In the genomic region with DNA sequence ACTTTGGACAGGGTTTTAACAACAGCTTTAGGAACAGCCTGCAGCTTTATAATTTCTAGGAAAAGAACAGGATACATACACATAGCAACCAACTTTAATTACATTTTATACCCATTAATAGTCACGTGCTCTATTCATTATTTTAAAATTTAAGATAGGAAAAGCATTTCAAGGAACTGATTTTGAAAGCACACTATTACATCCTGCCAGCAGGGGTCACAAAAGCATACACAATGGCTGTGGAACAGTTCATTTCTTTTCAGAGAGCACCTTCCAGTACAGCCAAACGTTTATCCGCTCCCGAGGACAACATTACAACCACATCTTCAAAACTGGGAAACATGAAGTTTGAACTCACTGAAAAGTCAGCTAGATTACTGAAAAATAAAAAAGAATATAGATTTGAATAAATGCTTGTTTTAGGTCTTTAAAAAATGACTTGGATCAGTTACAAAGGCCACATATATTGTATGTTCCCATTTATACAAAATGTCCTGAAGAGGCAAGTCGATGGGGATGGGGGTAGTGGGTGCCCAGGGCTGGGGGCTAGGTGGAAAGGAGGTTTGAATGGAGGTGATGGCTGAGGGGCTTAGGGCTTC, we compare ENCODE assay signal across 8 cellular contexts.
DNase-seq lines count a peak whose midpoint lies in the region; ATAC-seq, FAIRE-seq and TF ChIP-seq lines count a peak whose summit lies in the region.

No MANE protein-coding gene starts in this region.

- H4K20me1 ChIP-seq in GM23248 (ENCODE audit: insufficient read depth): no peaks in the 10 kb centered on the region
- H4K20me1 ChIP-seq in astrocyte (ENCODE audit: insufficient read depth, low read length): no peaks in the 10 kb centered on the region

- H2AFZ ChIP-seq in GM23248 (no peak overlapping the region), astrocyte (ENCODE audit: low read depth, low read length) (no peak overlapping the region)

- no peaks in the 10 kb centered on the region for H3F3A ChIP-seq in GM23248 (ENCODE audit: insufficient read depth)

- peak; percentile 80 for TF ChIP-seq CTCF in astrocyte (IDR thresholded peaks at IDR 0.05; ENCODE audit: insufficient read depth, low read depth, low read length)

- H3K9me3 Mint-ChIP-seq in CD4-positive, CD25-positive, alpha-beta regulatory T cell: peaks cover 0 to 1% (median 0%) of the 10 kb centered on the region in 7 donors
- no peaks in the 10 kb centered on the region for H3K9me3 Mint-ChIP-seq in astrocyte (ENCODE audit: unreplicated experiment)

- H3K4me1 Mint-ChIP-seq in CD4-positive, CD25-positive, alpha-beta regulatory T cell: peaks cover 0 to 3% (median 0%) of the 10 kb centered on the region in 4 donors
- no peaks in the 10 kb centered on the region for H3K4me1 Mint-ChIP-seq in astrocyte (ENCODE audit: low read depth, unreplicated experiment)

- no peak overlapping the region for H3K27ac ChIP-seq in CD4-positive, CD25-positive, alpha-beta regulatory T cell (ENCODE audit: insufficient read depth, low read length, poor library complexity, severe bottlenecking)
- H3K27ac ChIP-seq in GM23248: no peak overlapping the region
- H3K27ac ChIP-seq in astrocyte (ENCODE audit: low read depth, low read length): no peak overlapping the region

- H3K79me2 ChIP-seq in GM23248 (ENCODE audit: insufficient read depth): no peaks in the 10 kb centered on the region
- no peaks in the 10 kb centered on the region for H3K79me2 ChIP-seq in astrocyte (ENCODE audit: insufficient read depth, low read length)

- peaks cover 31% of the 10 kb centered on the region for H3K27me3 ChIP-seq in CD4-positive, CD25-positive, alpha-beta regulatory T cell (ENCODE audit: control insufficient read depth, insufficient read depth, low read length)
- H3K27me3 ChIP-seq in GM23248 (replicated peaks; ENCODE audit: insufficient read depth) (peaks cover 66% of the 10 kb centered on the region), NT2/D1 (ENCODE audit: insufficient read depth, insufficient read length) (no peaks in the 10 kb centered on the region), astrocyte (ENCODE audit: insufficient read depth, low read length) (peaks cover 39% of the 10 kb centered on the region)

- H3K36me3 ChIP-seq in CD4-positive, CD25-positive, alpha-beta regulatory T cell (ENCODE audit: control insufficient read depth, insufficient read depth, low read length): no peaks in the 10 kb centered on the region
- H3K36me3 ChIP-seq in GM23248 (ENCODE audit: low read depth) (no peaks in the 10 kb centered on the region), NT2/D1 (ENCODE audit: insufficient read depth, insufficient read length, low read length) (no peaks in the 10 kb centered on the region), astrocyte (ENCODE audit: insufficient read depth, low read length) (no peaks in the 10 kb centered on the region)

- peaks cover 3% of the 10 kb centered on the region for H3K4me1 ChIP-seq in CD4-positive, CD25-positive, alpha-beta regulatory T cell (ENCODE audit: control insufficient read depth, insufficient read depth, low read length, poor library complexity, severe bottlenecking)
- H3K4me1 ChIP-seq in GM23248 (ENCODE audit: insufficient read depth) (no peaks in the 10 kb centered on the region), NT2/D1 (ENCODE audit: insufficient read depth, insufficient read length) (peaks cover 4% of the 10 kb centered on the region), astrocyte (ENCODE audit: insufficient read depth, low read length) (no peaks in the 10 kb centered on the region)

- ATAC-seq in CD4-positive, CD25-positive, alpha-beta regulatory T cell (ENCODE audit: low read depth in 2 of 2): no peak
- ATAC-seq in GM21515 (IDR thresholded peaks at IDR 0.05; ENCODE audit: unreplicated experiment): no peak
- no peak for ATAC-seq in HG03095 (IDR thresholded peaks at IDR 0.05; ENCODE audit: unreplicated experiment)

- no peak overlapping the region for H3K4me2 ChIP-seq in GM23248 (ENCODE audit: unreplicated experiment)
- no peak overlapping the region for H3K4me2 ChIP-seq in astrocyte (ENCODE audit: low read length)

- peak; percentile 79 for FAIRE-seq in astrocyte (lab: Jason Lieb, UNC)

- H3K9me3 ChIP-seq in CD4-positive, CD25-positive, alpha-beta regulatory T cell (ENCODE audit: control insufficient read depth in 2 of 2, low read length in 2 of 2): no peaks in the 10 kb centered on the region
- H3K9me3 ChIP-seq in GM23248 (ENCODE audit: low read depth) (no peaks in the 10 kb centered on the region), NT2/D1 (ENCODE audit: insufficient read depth, low read length) (no peaks in the 10 kb centered on the region), astrocyte (ENCODE audit: insufficient read depth, low read depth, low read length) (no peaks in the 10 kb centered on the region)

- no peak overlapping the region for H3K4me3 Mint-ChIP-seq in CD4-positive, CD25-positive, alpha-beta regulatory T cell
- H3K4me3 Mint-ChIP-seq in astrocyte (ENCODE audit: unreplicated experiment): no peak overlapping the region

- WGBS in GM23248 (ENCODE audit: low coverage in 1 of 2, low lambda C conversion rate in 2 of 2, missing lambda C conversion rate in 2 of 2), 2 experiments: 4 to 6% methylated on average over 5 of the region's 5 CpGs

- H3K27ac Mint-ChIP-seq in CD4-positive, CD25-positive, alpha-beta regulatory T cell: no peak overlapping the region
- H3K27ac Mint-ChIP-seq in astrocyte (ENCODE audit: unreplicated experiment): no peak overlapping the region

- in situ Hi-C loops in GM23248 (cut with MboI): loop anchor here (10.0 kb wide), 1 partner anchor 607 kb away; no protein-coding TSS in a partner anchor

- H3K9ac ChIP-seq in GM23248 (no peak overlapping the region), NT2/D1 (ENCODE audit: insufficient read length, low read depth) (no peak overlapping the region), astrocyte (ENCODE audit: low read length) (no peak overlapping the region)

- no peaks in the 10 kb centered on the region for H3K36me3 Mint-ChIP-seq in CD4-positive, CD25-positive, alpha-beta regulatory T cell
- H3K36me3 Mint-ChIP-seq in astrocyte (ENCODE audit: low read depth, unreplicated experiment): no peaks in the 10 kb centered on the region

- H3K9me2 ChIP-seq in GM23248 (ENCODE audit: insufficient read depth): no peaks in the 10 kb centered on the region

- peaks cover 75% of the 10 kb centered on the region for H3K27me3 Mint-ChIP-seq in CD4-positive, CD25-positive, alpha-beta regulatory T cell
- peaks cover 67% of the 10 kb centered on the region for H3K27me3 Mint-ChIP-seq in astrocyte (ENCODE audit: low read depth, unreplicated experiment)

- DNase-seq in CD4-positive, CD25-positive, alpha-beta regulatory T cell: peak; percentile 3 to 60 (median 19)
- DNase-seq in GM23248 (peak; percentile 79), NT2/D1 (ENCODE audit: low read depth, low spot score) (peak; percentile 39), astrocyte (ENCODE audit: low read depth) (peak; percentile 21), iPS DF 19.7 (ENCODE audit: low read depth, low spot score) (peak; percentile 5)
- DNase-seq in stimulated activated CD4-positive, alpha-beta T cell treated with anti-CD3 and anti-CD28 coated beads, Interleukin-12 subunit alpha, Interleukin-12 subunit beta, amount 100 ng/mL, for 4 hours: peak; percentile 17

- H3K4me3 ChIP-seq in CD4-positive, CD25-positive, alpha-beta regulatory T cell (ENCODE audit: low read depth, low read length): no peak overlapping the region
- H3K4me3 ChIP-seq in GM23248 (no peak overlapping the region), NT2/D1 (ENCODE audit: insufficient read length, low read depth) (no peak overlapping the region), astrocyte (ENCODE audit: insufficient read depth, low read depth, low read length) (no peak overlapping the region)

Comparison
In these comparisons a context has a peak if more than half of its experiments do, and no peak if none do; other contexts are left out.
1. DNase-seq: peak in every context shown above with its lines; median percentile 79 in GM23248; 39 in NT2/D1; 21 in astrocyte; 19 in CD4-positive, CD25-positive, alpha-beta regulatory T cell; 17 in stimulated activated CD4-positive, alpha-beta T cell treated with anti-CD3 and anti-CD28 coated beads, Interleukin-12 subunit alpha, Interleukin-12 subunit beta, amount 100 ng/mL, for 4 hours; 5 in iPS DF 19.7.